15 cellular contexts compared by ENCODE assay signal in genomic region chr1:34199927-34200326, GRCh38. TPM values are rescaled to one million over a fixed set of nuclear protein-coding genes. Genes with fewer than 3 reads are reported as not detected.
A peak's percentile ranks its signal among the peaks of the same experiment; 100 is the strongest.
DNase-seq lines count a peak whose midpoint lies in the region; FAIRE-seq and TF ChIP-seq lines count a peak whose summit lies in the region.
"Had no signal": no experiment of that assay in that cellular context is flagged by ENCODE, and none has a peak within 500 bp of the region (broad histone marks: within the 10 kb centered on the region; RNA-seq: fewer than 3 reads in every experiment).

No MANE protein-coding gene starts in this region.

- H3K9ac ChIP-seq in astrocyte (ENCODE audit: low read length) (no peak overlapping the region), neuronal stem cell (ENCODE audit: low read depth, low read length, poor library complexity) (no peak overlapping the region)

- H3K4me3 ChIP-seq in HFF-Myc (replicated peaks; ENCODE audit: low read depth, low read length): no peak overlapping the region
- H3K4me3 ChIP-seq in astrocyte (ENCODE audit: insufficient read depth, low read depth, low read length): no peak overlapping the region
- no peak overlapping the region for H3K4me3 ChIP-seq in neuronal stem cell (ENCODE audit: low read length in 2 of 2)
- H3K4me3 ChIP-seq in transverse colon: no peak overlapping the region
- no peak overlapping the region for H3K4me3 ChIP-seq in brain microvascular endothelial cell (ENCODE audit: low read depth, low read length)
- H3K4me3 ChIP-seq: left ventricle myocardium inferior had no signal

- no peak for TF ChIP-seq POLR2A in transverse colon (IDR thresholded peaks at IDR 0.05)

- no peaks in the 10 kb centered on the region for H4K20me1 ChIP-seq in astrocyte (ENCODE audit: insufficient read depth, low read length)

- H3K9me3 ChIP-seq in astrocyte (ENCODE audit: insufficient read depth, low read depth, low read length): no peaks in the 10 kb centered on the region
- no peaks in the 10 kb centered on the region for H3K9me3 ChIP-seq in neuronal stem cell (replicated peaks in 1 of 2; ENCODE audit: control insufficient read depth in 2 of 2, insufficient read depth in 1 of 2, low read depth in 1 of 2, low read length in 2 of 2)
- H3K9me3 ChIP-seq in transverse colon: no peaks in the 10 kb centered on the region
- H3K9me3 ChIP-seq: left ventricle myocardium inferior had no signal

- H3K27ac Mint-ChIP-seq in Calu3 (ENCODE audit: unreplicated experiment) (no peak overlapping the region), astrocyte (ENCODE audit: unreplicated experiment) (no peak overlapping the region)
- H3K27ac Mint-ChIP-seq: activated B cell treated with CpG ODN at 0.5 μM for 24 hours; naive B cell; stimulated activated naive B cell treated with anti-CD40 and anti-IgM and Interleukin-4, amounts not matched to agents 10 μg/mL and 1 μg/mL and 100 μg/mL, for 72 hours had no signal

- peaks cover 6% of the 10 kb centered on the region for H3K9me3 Mint-ChIP-seq in Calu3 (ENCODE audit: low read depth, unreplicated experiment)
- H3K9me3 Mint-ChIP-seq in astrocyte (ENCODE audit: unreplicated experiment): peaks cover 5% of the 10 kb centered on the region
- H3K9me3 Mint-ChIP-seq: activated B cell treated with CpG ODN at 0.5 μM for 24 hours; stimulated activated naive B cell treated with anti-CD40 and anti-IgM and Interleukin-4, amounts not matched to agents 10 μg/mL and 1 μg/mL and 100 μg/mL, for 72 hours had no signal

- no peak for TF ChIP-seq CTCF in Calu3 (IDR thresholded peaks at IDR 0.05; ENCODE audit: unreplicated experiment)
- TF ChIP-seq CTCF in HFF-Myc (IDR thresholded peaks at IDR 0.05; ENCODE audit: low read depth, low read length, missing control alignments): no peak
- no peak for TF ChIP-seq CTCF in astrocyte (IDR thresholded peaks at IDR 0.05; ENCODE audit: insufficient read depth, low read depth, low read length)
- no peak for TF ChIP-seq CTCF in transverse colon (IDR thresholded peaks at IDR 0.05)
- no peak for TF ChIP-seq CTCF in brain microvascular endothelial cell (IDR thresholded peaks at IDR 0.05; ENCODE audit: low read depth, low read length, missing control alignments)

- H2BK5ac ChIP-seq in neuronal stem cell (ENCODE audit: low read length): no peak overlapping the region

- H4K8ac ChIP-seq in neuronal stem cell (ENCODE audit: low read depth, low read length): no peak overlapping the region

- H2AK5ac ChIP-seq in neuronal stem cell (ENCODE audit: low read depth, low read length): no peak overlapping the region

- intact Hi-C loops in Calu3 (cut with micrococcal nuclease; ENCODE audit: unreplicated experiment) (no loop called here), transverse colon (cut with DNase I; ENCODE audit: low total_unique reads) (no loop called here)

- no peak overlapping the region for H3K4ac ChIP-seq in neuronal stem cell (ENCODE audit: low read length)

- H3K27me3 ChIP-seq in astrocyte (ENCODE audit: insufficient read depth, low read length): no peaks in the 10 kb centered on the region
- H3K27me3 ChIP-seq in neuronal stem cell (ENCODE audit: control insufficient read depth in 3 of 3, insufficient read depth in 3 of 3, low read depth in 1 of 3, low read length in 3 of 3): peaks cover 0 to 17% (median 0%) of the 10 kb centered on the region in 3 experiments
- H3K27me3 ChIP-seq in transverse colon: no peaks in the 10 kb centered on the region
- no peaks in the 10 kb centered on the region for H3K27me3 ChIP-seq in brain microvascular endothelial cell (replicated peaks)

- H2AFZ ChIP-seq in astrocyte (ENCODE audit: low read depth, low read length) (no peak overlapping the region), neuronal stem cell (ENCODE audit: low read length) (no peak overlapping the region)

- no peak overlapping the region for H3K27ac ChIP-seq in astrocyte (ENCODE audit: low read depth, low read length)
- no peak overlapping the region for H3K27ac ChIP-seq in neuronal stem cell (replicated peaks; ENCODE audit: low read length)
- H3K27ac ChIP-seq in transverse colon: no peak overlapping the region
- no peak overlapping the region for H3K27ac ChIP-seq in brain microvascular endothelial cell
- H3K27ac ChIP-seq: left ventricle myocardium inferior had no signal

- no peak overlapping the region for H2BK12ac ChIP-seq in neuronal stem cell (ENCODE audit: low read length)

- WGBS in neuronal stem cell (ENCODE audit: extremely low coverage in 2 of 2, insufficient read length in 2 of 2, insufficient replicate concordance in 1 of 2), 2 donors: no CpG with 5 or more reads among the region's 1 CpG
- 80 to 85% methylated on average over 1 of the region's 1 CpG for WGBS in transverse colon (ENCODE audit: low coverage in 1 of 2), 2 donors

- in situ Hi-C loops in transverse colon (cut with MboI; ENCODE audit: low pct_ligation_motif_present in 1 of 4, low pct_unique_long_range_greater_than_20kb in 1 of 4, low sequenced_read_pairs in 3 of 4): no loop called here
- in situ Hi-C loops in brain microvascular endothelial cell (cut with HindIII; ENCODE audit: low pct_ligation_motif_present, low sequenced_read_pairs): no loop called here

- H4K91ac ChIP-seq in neuronal stem cell (ENCODE audit: low read depth, low read length, poor library complexity): no peak overlapping the region

- H3K23ac ChIP-seq in neuronal stem cell (ENCODE audit: low read depth, low read length, poor library complexity): no peak overlapping the region

- H3K4me2 ChIP-seq in astrocyte (ENCODE audit: low read length) (peak overlapping the region; percentile 30), neuronal stem cell (ENCODE audit: insufficient read depth, low read length, poor library complexity, severe bottlenecking) (no peak overlapping the region)

- H3K18ac ChIP-seq in neuronal stem cell (ENCODE audit: low read length): peak overlapping the region; percentile 7

- CTCF ChIA-PET in Calu3 (lab: Charles Lee): no interaction called here

- H3K79me2 ChIP-seq in astrocyte (ENCODE audit: insufficient read depth, low read length): no peaks in the 10 kb centered on the region

- BruUV-seq in Calu3 (replicated peaks; lab: Mats Ljungman, UMichigan): no TSS peak

- H3K4me1 Mint-ChIP-seq in Calu3 (ENCODE audit: low read depth, unreplicated experiment): no peaks in the 10 kb centered on the region
- H3K4me1 Mint-ChIP-seq in astrocyte (ENCODE audit: low read depth, unreplicated experiment): peaks cover 7% of the 10 kb centered on the region
- H3K4me1 Mint-ChIP-seq: activated B cell treated with CpG ODN at 0.5 μM for 24 hours; naive B cell; stimulated activated naive B cell treated with anti-CD40 and anti-IgM and Interleukin-4, amounts not matched to agents 10 μg/mL and 1 μg/mL and 100 μg/mL, for 72 hours had no signal

- H3K14ac ChIP-seq in neuronal stem cell (ENCODE audit: low read length): no peak overlapping the region

- H3K4me1 ChIP-seq in astrocyte (ENCODE audit: insufficient read depth, low read length): no peaks in the 10 kb centered on the region
- H3K4me1 ChIP-seq in neuronal stem cell (ENCODE audit: control insufficient read depth in 2 of 2, insufficient read depth in 1 of 2, low read depth in 1 of 2, low read length in 2 of 2): no peaks in the 10 kb centered on the region
- no peaks in the 10 kb centered on the region for H3K4me1 ChIP-seq in transverse colon
- H3K4me1 ChIP-seq: left ventricle myocardium inferior had no signal

- H3K27me3 Mint-ChIP-seq in Calu3 (ENCODE audit: unreplicated experiment) (no peaks in the 10 kb centered on the region), astrocyte (ENCODE audit: low read depth, unreplicated experiment) (peaks cover 20% of the 10 kb centered on the region)
- H3K27me3 Mint-ChIP-seq: activated B cell treated with CpG ODN at 0.5 μM for 24 hours had no signal

- no peak overlapping the region for H2BK120ac ChIP-seq in neuronal stem cell (ENCODE audit: low read depth, low read length)

- peak; percentile 32 for FAIRE-seq in astrocyte (lab: Jason Lieb, UNC)

- DNase-seq in Calu3 (peak; percentile 20), HFF-Myc (ENCODE audit: extremely low read depth, low read depth) (peak; percentile 16), astrocyte (ENCODE audit: low read depth) (peak; percentile 72), neuronal stem cell (ENCODE audit: low spot score) (no peak), transverse colon (no peak), brain microvascular endothelial cell (no peak), dedifferentiated amniotic fluid mesenchymal stem cell (ENCODE audit: extremely low spot score) (no peak)
- DNase-seq: activated B cell treated with CpG ODN at 0.5 μM for 24 hours; left ventricle myocardium inferior; naive B cell; NCI-H2171 treated with DMSO at 0.1 percent for 48 hours; retina; stimulated activated CD4-positive, alpha-beta T cell treated with anti-CD3 and anti-CD28 coated beads, Interleukin-4, amount 100 ng/mL, for 24 hours; stimulated activated naive B cell treated with anti-CD40 and anti-IgM and Interleukin-4, amounts not matched to agents 10 μg/mL and 1 μg/mL and 100 μg/mL, for 72 hours had no signal

- H3K4me3 Mint-ChIP-seq in Calu3 (ENCODE audit: low read depth, unreplicated experiment): no peak overlapping the region
- H3K4me3 Mint-ChIP-seq in astrocyte (ENCODE audit: unreplicated experiment): no peak overlapping the region
- H3K4me3 Mint-ChIP-seq: activated B cell treated with CpG ODN at 0.5 μM for 24 hours; naive B cell; stimulated activated naive B cell treated with anti-CD40 and anti-IgM and Interleukin-4, amounts not matched to agents 10 μg/mL and 1 μg/mL and 100 μg/mL, for 72 hours had no signal

- no peaks in the 10 kb centered on the region for H3K36me3 Mint-ChIP-seq in Calu3 (ENCODE audit: insufficient read depth, unreplicated experiment)
- no peaks in the 10 kb centered on the region for H3K36me3 Mint-ChIP-seq in astrocyte (ENCODE audit: low read depth, unreplicated experiment)
- H3K36me3 Mint-ChIP-seq: naive B cell; stimulated activated naive B cell treated with anti-CD40 and anti-IgM and Interleukin-4, amounts not matched to agents 10 μg/mL and 1 μg/mL and 100 μg/mL, for 72 hours had no signal

- no peak overlapping the region for H2BK15ac ChIP-seq in neuronal stem cell (ENCODE audit: low read length)

- no peaks in the 10 kb centered on the region for H3K79me1 ChIP-seq in neuronal stem cell (ENCODE audit: low read depth, low read length)

- TF ChIP-seq EP300 in transverse colon (IDR thresholded peaks at IDR 0.05; ENCODE audit: low read depth): no peak

- no peaks in the 10 kb centered on the region for H3K36me3 ChIP-seq in astrocyte (ENCODE audit: insufficient read depth, low read length)
- H3K36me3 ChIP-seq in neuronal stem cell (replicated peaks in 1 of 2; ENCODE audit: control insufficient read depth in 2 of 2, insufficient read depth in 2 of 2, low read length in 2 of 2): no peaks in the 10 kb centered on the region
- no peaks in the 10 kb centered on the region for H3K36me3 ChIP-seq in transverse colon
- no peaks in the 10 kb centered on the region for H3K36me3 ChIP-seq in brain microvascular endothelial cell (replicated peaks)
- H3K36me3 ChIP-seq: left ventricle myocardium inferior had no signal

RNA-seq across cellular contexts. Expression of gene C1orf94, which starts 23.2 kb away (rescaled TPM):
- total RNA-seq in Calu3 (2022): not detected in 2 replicates
- total RNA-seq in astrocyte: 0.70 and 0.75 TPM in 2 replicates
- 0.11 TPM for polyA plus RNA-seq in neuronal stem cell (2013, experiment 1 of 2)
- 0.11 TPM for polyA plus RNA-seq in neuronal stem cell (2013, experiment 2 of 2)
- not detected for total RNA-seq in transverse colon
- total RNA-seq: activated B cell treated with CpG ODN at 0.5 μM for 24 hours, cardiac septum, left ventricle myocardium inferior had no signal

RNA-seq across cellular contexts. Expression of gene CSMD2, which starts 34.9 kb away (rescaled TPM):
- total RNA-seq in Calu3 (2022) (not detected in 2 replicates), astrocyte (11.1 and 13.6 TPM in 2 replicates), transverse colon (under 1 TPM in 3 of 4 donors, not detected in 1; 0.16 to 1.00 (median 0.27) TPM)
- 1.0 TPM for polyA plus RNA-seq in neuronal stem cell (2013, experiment 1 of 2)
- 0.89 TPM for polyA plus RNA-seq in neuronal stem cell (2013, experiment 2 of 2)
- total RNA-seq: activated B cell treated with CpG ODN at 0.5 μM for 24 hours had no signal

Comparison
In these comparisons a context has a peak if more than half of its experiments do, and no peak if none do; other contexts are left out.
1. DNase-seq: peak in Calu3 (single experiment), HFF-Myc (single experiment) and astrocyte (single experiment); none in neuronal stem cell (single experiment), transverse colon (single experiment), brain microvascular endothelial cell (single experiment) and dedifferentiated amniotic fluid mesenchymal stem cell (single experiment).